Comparison of ENCODE assay signal across 8 cellular contexts in the genomic region with DNA sequence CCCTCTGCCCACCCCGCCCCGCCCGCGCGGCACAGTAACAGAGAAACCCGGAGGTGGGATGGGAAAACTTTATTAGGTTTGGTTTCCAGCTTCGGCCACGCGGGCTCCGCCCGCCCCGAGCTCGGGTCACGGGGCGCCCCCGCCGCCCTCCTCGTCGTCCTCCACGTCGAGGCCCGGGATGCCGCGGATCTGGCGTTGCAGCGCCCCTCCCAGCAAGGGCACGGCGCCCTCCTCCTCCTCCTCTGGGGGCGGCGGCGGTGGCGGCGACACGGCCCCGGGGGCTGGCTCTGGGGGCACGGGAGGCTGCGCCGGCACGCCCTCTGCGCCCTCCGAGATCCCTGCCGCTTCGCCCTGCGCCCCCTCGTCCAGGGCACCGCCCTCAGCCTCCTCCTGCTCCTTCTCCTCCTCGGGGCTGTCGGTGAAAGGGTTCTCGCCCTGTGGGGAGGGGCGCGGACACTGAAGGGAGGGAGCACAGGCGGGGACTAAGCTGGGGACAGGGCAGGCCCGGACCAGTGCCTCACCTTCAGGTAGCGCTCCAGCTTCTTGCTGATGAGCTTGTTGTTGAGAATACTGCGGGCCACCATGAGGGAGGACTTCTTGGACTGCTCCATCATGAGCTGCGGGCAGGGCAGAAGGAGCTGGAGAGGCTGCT. TPM values are rescaled to one million over a fixed set of nuclear protein-coding genes. Genes with fewer than 3 reads are reported as not detected.
A peak's percentile ranks its signal among the peaks of the same experiment; 100 is the strongest.
DNase-seq lines count a peak whose midpoint lies in the region; ATAC-seq and TF ChIP-seq lines count a peak whose summit lies in the region.

No MANE protein-coding gene starts in this region.

- H3K9me3 ChIP-seq in Peyer's patch: no peaks in the 10 kb centered on the region

- H3K4me3 Mint-ChIP-seq in type B pancreatic cell: peak overlapping the region; percentile 100

- H3K27me3 Mint-ChIP-seq in type B pancreatic cell: no peaks in the 10 kb centered on the region

- H3K27ac ChIP-seq in Peyer's patch: peak overlapping the region; percentile 94 to 99 (median 94)
- peak overlapping the region; percentile 88 to 97 for H3K27ac ChIP-seq in coronary artery

- ATAC-seq in GM19463 (IDR thresholded peaks at IDR 0.05; ENCODE audit: unreplicated experiment): peak; percentile 27
- ATAC-seq in HG03520 (IDR thresholded peaks at IDR 0.05; ENCODE audit: unreplicated experiment): peak; percentile 40

- DNase-seq in NCI-H1092 treated with DMSO at 0.1 percent for 48 hours (lab: John Stamatoyannopoulos, UW) (peak; percentile 55), NCI-H1092 (lab: John Stamatoyannopoulos, UW) (no peak), Peyer's patch (peak; percentile 36 to 80 (median 76)), coronary artery (ENCODE audit: low spot score) (no peak), lung microvascular endothelial cell (ENCODE audit: low read depth in 2 of 2) (peak; percentile 44 to 58), type B pancreatic cell (ENCODE audit: extremely low spot score, unreplicated experiment) (peak; percentile 79)

- peaks cover 4 to 33% (median 16%) of the 10 kb centered on the region in 4 donors for H3K4me1 ChIP-seq in Peyer's patch

- H3K4me3 ChIP-seq in Peyer's patch (peak overlapping the region; percentile 89 to 98 (median 94)), coronary artery (peak overlapping the region; percentile 94)

- H3K36me3 ChIP-seq in Peyer's patch: no peaks in the 10 kb centered on the region

- H3K9me3 Mint-ChIP-seq in type B pancreatic cell: no peaks in the 10 kb centered on the region

- TF ChIP-seq CTCF in Peyer's patch (IDR thresholded peaks at IDR 0.05) (no peak), coronary artery (IDR thresholded peaks at IDR 0.05) (no peak), type B pancreatic cell (conservative IDR thresholded peaks at IDR 0.05) (peak; percentile 27)

- peaks cover 27% of the 10 kb centered on the region for H3K4me1 Mint-ChIP-seq in type B pancreatic cell (ENCODE audit: unreplicated experiment)

- no peaks in the 10 kb centered on the region for H3K36me3 Mint-ChIP-seq in type B pancreatic cell

- peak overlapping the region; percentile 100 for H3K27ac Mint-ChIP-seq in type B pancreatic cell

- H3K27me3 ChIP-seq in Peyer's patch: no peaks in the 10 kb centered on the region

- TF ChIP-seq POLR2A in Peyer's patch (IDR thresholded peaks at IDR 0.05): peak in 1 of 2 donors; percentile 14

RNA-seq across cellular contexts. Expression of a gene that starts 0.5 kb away (rescaled TPM):
- total RNA-seq in Peyer's patch (10 to 100 TPM; 27.1 to 86.6 (median 58.5) TPM), lung microvascular endothelial cell (10.5 and 11.1 TPM in 2 replicates), type B pancreatic cell (ENCODE audit: low replicate concordance) (34.8 and 37.0 TPM in 2 replicates)

RNA-seq across cellular contexts. Expression of a gene that starts 38.7 kb away (rescaled TPM):
- total RNA-seq in Peyer's patch: 100 to 1,000 TPM; 129 to 275 (median 247) TPM
- 28.8 and 39.9 TPM in 2 replicates for total RNA-seq in lung microvascular endothelial cell
- 104 and 166 TPM in 2 replicates for total RNA-seq in type B pancreatic cell (ENCODE audit: low replicate concordance)

RNA-seq across cellular contexts. Expression of a gene that starts 47.8 kb away (rescaled TPM):
- 100 to 1,000 TPM in 1 of 4 donors, 10 to 100 TPM in 3; 51.0 to 148 (median 77.5) TPM for total RNA-seq in Peyer's patch
- 6.3 and 9.9 TPM in 2 replicates for total RNA-seq in lung microvascular endothelial cell
- total RNA-seq in type B pancreatic cell (ENCODE audit: low replicate concordance): 108 and 123 TPM in 2 replicates

Comparison
In these comparisons a context has a peak if more than half of its experiments do, and no peak if none do; other contexts are left out.
1. DNase-seq: peak in NCI-H1092 treated with DMSO at 0.1 percent for 48 hours (single experiment), Peyer's patch (3 of 3), lung microvascular endothelial cell (2 of 2) and type B pancreatic cell (single experiment); none in NCI-H1092 (single experiment) and coronary artery (single experiment).